In the genomic region with DNA sequence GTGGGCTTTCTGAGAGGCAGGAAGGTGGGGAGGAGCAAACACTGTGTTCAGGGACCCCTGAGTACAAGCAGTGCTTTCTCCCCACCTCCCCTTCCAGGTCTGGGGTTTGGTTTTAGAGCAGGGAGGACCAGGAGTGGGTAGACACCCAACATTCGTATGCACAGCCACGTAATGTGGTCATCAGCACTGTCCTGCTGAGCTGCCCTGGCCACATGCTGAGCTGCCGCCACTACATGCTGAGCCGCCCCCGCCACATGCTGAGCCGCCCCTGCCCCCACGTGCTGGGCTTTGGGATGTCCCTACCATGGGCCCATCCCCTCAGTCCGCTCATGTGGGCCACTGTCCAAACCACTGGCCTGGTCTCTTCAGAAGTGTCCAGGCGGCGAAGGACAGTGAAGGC, we compare ENCODE assay signal across 22 cellular contexts.
A peak's percentile ranks its signal among the peaks of the same experiment; 100 is the strongest.
DNase-seq lines count a peak whose midpoint lies in the region; ATAC-seq, FAIRE-seq and TF ChIP-seq lines count a peak whose summit lies in the region.
"Had no signal": no experiment of that assay in that cellular context is flagged by ENCODE, and none has a peak within 500 bp of the region (broad histone marks: within the 10 kb centered on the region; RNA-seq: fewer than 3 reads in every experiment).

No MANE protein-coding gene starts in this region.

- H3K36me3 ChIP-seq in HepG2 (replicated peaks in 1 of 2; ENCODE audit: control insufficient read depth in 1 of 2, insufficient read depth in 2 of 2, low read length in 2 of 2) (no peaks in the 10 kb centered on the region), heart left ventricle (no peaks in the 10 kb centered on the region)
- H3K36me3 ChIP-seq in CD8-positive, alpha-beta T cell (ENCODE audit: insufficient read depth, low read length) = no peaks in the 10 kb centered on the region
- H3K36me3 ChIP-seq: HAP-1 had no signal

- no peaks in the 10 kb centered on the region for H3K9me3 Mint-ChIP-seq in activated CD4-positive, alpha-beta T cell treated with anti-CD3 and anti-CD28 coated beads, Interleukin-2, amount 10 ng/mL, durations not matched to agents 24 days and 14 days
- no peaks in the 10 kb centered on the region for H3K9me3 Mint-ChIP-seq in activated CD4-positive, alpha-beta T cell treated with anti-CD3 and anti-CD28 coated beads, Interleukin-2, amount 10 ng/mL, durations not matched to agents 7 days and 5 days
- no peaks in the 10 kb centered on the region for H3K9me3 Mint-ChIP-seq in activated T-helper 17 cell treated with anti-CD3 and anti-CD28 coated beads, Interleukin-2, amount 50 U/mL, for 72 hours
- no peaks in the 10 kb centered on the region for H3K9me3 Mint-ChIP-seq in activated T-cell treated with anti-CD3 and anti-CD28 coated beads, Interleukin-2, amount 50 U/mL, for 72 hours
- no peaks in the 10 kb centered on the region for H3K9me3 Mint-ChIP-seq in CD8-positive, alpha-beta T cell
- H3K9me3 Mint-ChIP-seq: CD4-positive, alpha-beta memory T cell had no signal

- H3K27me3 ChIP-seq in HepG2 (ENCODE audit: control insufficient read depth in 1 of 2, insufficient read depth in 2 of 2, low read length in 2 of 2) = peaks cover 2 to 33% of the 10 kb centered on the region in 2 experiments; a peak in 4 of 5 replicates
- H3K27me3 ChIP-seq in heart left ventricle = no peaks in the 10 kb centered on the region
- no peaks in the 10 kb centered on the region for H3K27me3 ChIP-seq in CD8-positive, alpha-beta T cell (ENCODE audit: insufficient read depth, low read length)

- in situ Hi-C loops in HepG2 (cut with HindIII; ENCODE audit: extremely low pct_ligation_motif_present, low pct_unique_long_range_greater_than_20kb) = no loop called here

- TF ChIP-seq EP300 in HepG2 (IDR thresholded peaks at IDR 0.05; ENCODE audit: low read depth in 2 of 2, low read length in 2 of 2) = no peak
- no peak for TF ChIP-seq EP300 in HepG2 (CRISPR knock-in tag; IDR thresholded peaks at IDR 0.05; ENCODE audit: borderline replicate concordance)

- H3K4me1 ChIP-seq in HepG2 (ENCODE audit: insufficient read depth, low read length) (no peaks in the 10 kb centered on the region), heart left ventricle (peaks cover 0 to 2% (median 0%) of the 10 kb centered on the region in 12 donors)
- peaks cover 4% of the 10 kb centered on the region for H3K4me1 ChIP-seq in CD8-positive, alpha-beta T cell (ENCODE audit: insufficient read depth, low read length)
- H3K4me1 ChIP-seq: HAP-1 had no signal

- no peaks in the 10 kb centered on the region for H3K79me2 ChIP-seq in HepG2 (ENCODE audit: insufficient read depth, low read length)

- no peak overlapping the region for H3K4me3 ChIP-seq in HepG2 (replicated peaks in 1 of 3; ENCODE audit: insufficient read depth in 1 of 3, low read depth in 2 of 3, low read length in 3 of 3)
- no peak overlapping the region for H3K4me3 ChIP-seq in heart left ventricle
- H3K4me3 ChIP-seq in CD8-positive, alpha-beta T cell (ENCODE audit: low read depth, low read length) = no peak overlapping the region
- H3K4me3 ChIP-seq: HAP-1 had no signal

- no peak for TF ChIP-seq POLR2A in HepG2 (IDR thresholded peaks at IDR 0.05; ENCODE audit: insufficient read depth in 1 of 2, low read depth in 2 of 2, low read length in 2 of 2)
- TF ChIP-seq POLR2A in heart left ventricle (IDR thresholded peaks at IDR 0.05) = no peak

- no peaks in the 10 kb centered on the region for H4K20me1 ChIP-seq in HepG2 (ENCODE audit: insufficient read depth, low read length)

- intact Hi-C loops in activated CD4-positive, alpha-beta T cell treated with anti-CD3 and anti-CD28 coated beads, Interleukin-2, amount 10 ng/mL, durations not matched to agents 24 days and 14 days (cut with micrococcal nuclease) = no loop called here
- intact Hi-C loops in HepG2 (cut with micrococcal nuclease; ENCODE audit: unreplicated experiment) (no loop called here), sciatic nerve (cut with DNase I) (no loop called here), heart left ventricle (cut with DNase I) (no loop called here)
- intact Hi-C loops in CD8-positive, alpha-beta T cell (cut with DNase I, micrococcal nuclease) = no loop called here

- H3K27ac ChIP-seq in HepG2 (ENCODE audit: extremely low read length, insufficient read depth, low read length) (no peak overlapping the region), heart left ventricle (no peak overlapping the region)
- no peak overlapping the region for H3K27ac ChIP-seq in CD8-positive, alpha-beta T cell (ENCODE audit: low read depth, low read length)
- H3K27ac ChIP-seq: HL-60 had no signal

- no peak overlapping the region for H3K9ac ChIP-seq in HepG2 (ENCODE audit: insufficient read depth, low read depth, low read length)

- peaks cover 5% of the 10 kb centered on the region for H3K4me1 Mint-ChIP-seq in activated CD4-positive, alpha-beta T cell treated with anti-CD3 and anti-CD28 coated beads, Interleukin-2, amount 10 ng/mL, durations not matched to agents 24 days and 14 days
- H3K4me1 Mint-ChIP-seq in activated CD4-positive, alpha-beta T cell treated with anti-CD3 and anti-CD28 coated beads, Interleukin-2, amount 10 ng/mL, durations not matched to agents 7 days and 5 days = peaks cover 8% of the 10 kb centered on the region
- H3K4me1 Mint-ChIP-seq in activated T-helper 17 cell treated with anti-CD3 and anti-CD28 coated beads, Interleukin-2, amount 50 U/mL, for 72 hours = peaks cover 3% of the 10 kb centered on the region
- H3K4me1 Mint-ChIP-seq in activated T-cell treated with anti-CD3 and anti-CD28 coated beads, Interleukin-2, amount 50 U/mL, for 72 hours (ENCODE audit: low read depth) = peaks cover 6% of the 10 kb centered on the region
- peaks cover 4% of the 10 kb centered on the region for H3K4me1 Mint-ChIP-seq in CD8-positive, alpha-beta T cell (ENCODE audit: low read depth)

- peak; percentile 10 for ATAC-seq in activated T-helper 17 cell treated with anti-CD3 and anti-CD28 coated beads, Interleukin-2, amount 50 U/mL, for 72 hours (replicated peaks)
- ATAC-seq in HepG2 (no peak), sciatic nerve (no peak), heart left ventricle (no peak)
- no peak for ATAC-seq in activated T-cell treated with anti-CD3 and anti-CD28 coated beads, Interleukin-2, amount 50 U/mL, for 72 hours (replicated peaks in 1 of 2)
- no peak for ATAC-seq in CD8-positive, alpha-beta T cell

- DNase-seq in activated CD4-positive, alpha-beta T cell treated with anti-CD3 and anti-CD28 coated beads, Interleukin-2, amount 10 ng/mL, durations not matched to agents 24 days and 14 days = peak; percentile 32
- no peak for DNase-seq in activated CD4-positive, alpha-beta T cell treated with anti-CD3 and anti-CD28 coated beads, Interleukin-2, amount 10 ng/mL, durations not matched to agents 7 days and 5 days
- DNase-seq in HepG2 (ENCODE audit: low spot score) (no peak), sciatic nerve (ENCODE audit: low spot score) (peak; percentile 41), heart left ventricle (no peak)
- no peak for DNase-seq in activated T-cell treated with anti-CD3 and anti-CD28 coated beads, Interleukin-2, amount 50 U/mL, for 72 hours
- no peak for DNase-seq in CD8-positive, alpha-beta T cell
- DNase-seq: 8988T; ACHN; C1 segment of cervical spinal cord; CD4-positive, alpha-beta memory T cell; COR-L47; DMS153; DMS79 treated with DMSO at 0.1 percent for 48 hours; EL had no signal

- H3K4me3 Mint-ChIP-seq in activated CD4-positive, alpha-beta T cell treated with anti-CD3 and anti-CD28 coated beads, Interleukin-2, amount 10 ng/mL, durations not matched to agents 24 days and 14 days = no peak overlapping the region
- H3K4me3 Mint-ChIP-seq in activated CD4-positive, alpha-beta T cell treated with anti-CD3 and anti-CD28 coated beads, Interleukin-2, amount 10 ng/mL, durations not matched to agents 7 days and 5 days = no peak overlapping the region
- no peak overlapping the region for H3K4me3 Mint-ChIP-seq in activated T-helper 17 cell treated with anti-CD3 and anti-CD28 coated beads, Interleukin-2, amount 50 U/mL, for 72 hours
- no peak overlapping the region for H3K4me3 Mint-ChIP-seq in activated T-cell treated with anti-CD3 and anti-CD28 coated beads, Interleukin-2, amount 50 U/mL, for 72 hours
- H3K4me3 Mint-ChIP-seq in CD8-positive, alpha-beta T cell = no peak overlapping the region
- H3K4me3 Mint-ChIP-seq: CD4-positive, alpha-beta memory T cell had no signal

- no peaks in the 10 kb centered on the region for H3K36me3 Mint-ChIP-seq in activated CD4-positive, alpha-beta T cell treated with anti-CD3 and anti-CD28 coated beads, Interleukin-2, amount 10 ng/mL, durations not matched to agents 24 days and 14 days (ENCODE audit: low read depth)
- no peaks in the 10 kb centered on the region for H3K36me3 Mint-ChIP-seq in activated CD4-positive, alpha-beta T cell treated with anti-CD3 and anti-CD28 coated beads, Interleukin-2, amount 10 ng/mL, durations not matched to agents 7 days and 5 days (ENCODE audit: low read depth)
- no peaks in the 10 kb centered on the region for H3K36me3 Mint-ChIP-seq in activated T-helper 17 cell treated with anti-CD3 and anti-CD28 coated beads, Interleukin-2, amount 50 U/mL, for 72 hours (ENCODE audit: low read depth)
- H3K36me3 Mint-ChIP-seq in activated T-cell treated with anti-CD3 and anti-CD28 coated beads, Interleukin-2, amount 50 U/mL, for 72 hours (ENCODE audit: insufficient read depth in 2 of 2) = no peaks in the 10 kb centered on the region
- no peaks in the 10 kb centered on the region for H3K36me3 Mint-ChIP-seq in CD8-positive, alpha-beta T cell
- H3K36me3 Mint-ChIP-seq: CD4-positive, alpha-beta memory T cell had no signal

- H2AFZ ChIP-seq in HepG2 (ENCODE audit: low read length) = no peak overlapping the region

- no peaks in the 10 kb centered on the region for H3K27me3 Mint-ChIP-seq in activated CD4-positive, alpha-beta T cell treated with anti-CD3 and anti-CD28 coated beads, Interleukin-2, amount 10 ng/mL, durations not matched to agents 24 days and 14 days
- no peaks in the 10 kb centered on the region for H3K27me3 Mint-ChIP-seq in activated CD4-positive, alpha-beta T cell treated with anti-CD3 and anti-CD28 coated beads, Interleukin-2, amount 10 ng/mL, durations not matched to agents 7 days and 5 days
- no peaks in the 10 kb centered on the region for H3K27me3 Mint-ChIP-seq in activated T-helper 17 cell treated with anti-CD3 and anti-CD28 coated beads, Interleukin-2, amount 50 U/mL, for 72 hours
- no peaks in the 10 kb centered on the region for H3K27me3 Mint-ChIP-seq in activated T-cell treated with anti-CD3 and anti-CD28 coated beads, Interleukin-2, amount 50 U/mL, for 72 hours (ENCODE audit: low read depth)
- no peaks in the 10 kb centered on the region for H3K27me3 Mint-ChIP-seq in CD8-positive, alpha-beta T cell (ENCODE audit: low read depth)
- H3K27me3 Mint-ChIP-seq: CD4-positive, alpha-beta memory T cell had no signal

- CTCF ChIA-PET in activated CD4-positive, alpha-beta T cell treated with anti-CD3 and anti-CD28 coated beads, Interleukin-2, amount 10 ng/mL, durations not matched to agents 7 days and 5 days (lab: Charles Lee) = no interaction called here
- CTCF ChIA-PET in HepG2 (lab: Yijun Ruan, JAX; ENCODE audit: low intra/inter-chr PET ratio, low total read pairs) = no interaction called here
- CTCF ChIA-PET in CD8-positive, alpha-beta T cell (lab: Charles Lee) = no interaction called here

- WGBS in HepG2 (ENCODE audit: low lambda C conversion rate) = 23% methylated on average over 7 of the region's 10 CpGs
- 91 to 100% (median 92%) methylated on average over 2 to 10 of the region's 10 CpGs for WGBS in heart left ventricle, 4 donors

- no peak overlapping the region for H3K27ac Mint-ChIP-seq in activated CD4-positive, alpha-beta T cell treated with anti-CD3 and anti-CD28 coated beads, Interleukin-2, amount 10 ng/mL, durations not matched to agents 24 days and 14 days
- no peak overlapping the region for H3K27ac Mint-ChIP-seq in activated CD4-positive, alpha-beta T cell treated with anti-CD3 and anti-CD28 coated beads, Interleukin-2, amount 10 ng/mL, durations not matched to agents 7 days and 5 days
- H3K27ac Mint-ChIP-seq in activated T-helper 17 cell treated with anti-CD3 and anti-CD28 coated beads, Interleukin-2, amount 50 U/mL, for 72 hours = no peak overlapping the region
- no peak overlapping the region for H3K27ac Mint-ChIP-seq in activated T-cell treated with anti-CD3 and anti-CD28 coated beads, Interleukin-2, amount 50 U/mL, for 72 hours
- no peak overlapping the region for H3K27ac Mint-ChIP-seq in CD8-positive, alpha-beta T cell
- H3K27ac Mint-ChIP-seq: CD4-positive, alpha-beta memory T cell had no signal

- no peak overlapping the region for H3K4me2 ChIP-seq in HepG2 (ENCODE audit: low read depth, low read length)

- BruUV-seq in HepG2 (replicated peaks; lab: Mats Ljungman, UMichigan) = no TSS peak

- POLR2A ChIA-PET in activated CD4-positive, alpha-beta T cell treated with anti-CD3 and anti-CD28 coated beads, Interleukin-2, amount 10 ng/mL, durations not matched to agents 7 days and 5 days (lab: Charles Lee) = no interaction called here
- POLR2A ChIA-PET in HepG2 (lab: Yijun Ruan, JAX) = no interaction called here
- POLR2A ChIA-PET in CD8-positive, alpha-beta T cell (lab: Charles Lee) = no interaction called here

- H3K9me3 ChIP-seq in HepG2 (ENCODE audit: low read length) (no peaks in the 10 kb centered on the region), heart left ventricle (no peaks in the 10 kb centered on the region)
- no peaks in the 10 kb centered on the region for H3K9me3 ChIP-seq in CD8-positive, alpha-beta T cell (ENCODE audit: low read length)
- H3K9me3 ChIP-seq: HAP-1 had no signal

- no peak for TF ChIP-seq CTCF in HepG2 (CRISPR knock-in tag; IDR thresholded peaks at IDR 0.05)
- no peak for TF ChIP-seq CTCF in heart left ventricle (IDR thresholded peaks at IDR 0.05)
- TF ChIP-seq CTCF in CD8-positive, alpha-beta T cell (IDR thresholded peaks at IDR 0.05) = no peak

- no peak for TF ChIP-seq RAD21 in HepG2 (CRISPR knock-in tag; IDR thresholded peaks at IDR 0.05)

- no peak for FAIRE-seq in HepG2 (lab: Jason Lieb, UNC)
- FAIRE-seq: D721Med, G401.6, GM12891, H1 had no signal

Comparison
In these comparisons a context has a peak if more than half of its experiments do, and no peak if none do; other contexts are left out.
1. DNase-seq: peak in activated CD4-positive, alpha-beta T cell treated with anti-CD3 and anti-CD28 coated beads, Interleukin-2, amount 10 ng/mL, durations not matched to agents 24 days and 14 days (single experiment) and sciatic nerve (single experiment); none in activated CD4-positive, alpha-beta T cell treated with anti-CD3 and anti-CD28 coated beads, Interleukin-2, amount 10 ng/mL, durations not matched to agents 7 days and 5 days (single experiment), HepG2 (single experiment), heart left ventricle (0 of 5), activated T-cell treated with anti-CD3 and anti-CD28 coated beads, Interleukin-2, amount 50 U/mL, for 72 hours (0 of 2) and CD8-positive, alpha-beta T cell (0 of 7).